13 cellular contexts compared by ENCODE assay signal in genomic region chr9:81822967-81823366, GRCh38.
"Had no signal": no experiment of that assay in that cellular context is flagged by ENCODE, and none has a peak within 500 bp of the region (broad histone marks: within the 10 kb centered on the region; RNA-seq: fewer than 3 reads in every experiment).

No MANE protein-coding gene starts in this region.

- H3K4me1 ChIP-seq: parathyroid adenoma, thyroid gland had no signal

- H3K9me3 Mint-ChIP-seq: activated naive CD4-positive, alpha-beta T cell treated with anti-CD3 and anti-CD28 coated beads, Interleukin-2, amount 50 U/mL, for 72 hours; activated T-cell treated with anti-CD3 and anti-CD28 coated beads, Interleukin-2, amount 50 U/mL, for 24 hours; neural crest cell had no signal

- H3K4me3 Mint-ChIP-seq: activated T-cell treated with anti-CD3 and anti-CD28 coated beads, Interleukin-2, amount 50 U/mL, for 24 hours; neural crest cell; T-helper 1 cell treated with Interleukin-12 subunit alpha and Interleukin-12 subunit beta and Interleukin-4 antibody, amounts not matched to agents 30 μg/mL and 1 μg/mL, for 36 hours had no signal

- H3K27ac Mint-ChIP-seq: activated naive CD4-positive, alpha-beta T cell treated with anti-CD3 and anti-CD28 coated beads, Interleukin-2, amount 50 U/mL, for 72 hours; activated T-cell treated with anti-CD3 and anti-CD28 coated beads, Interleukin-2, amount 50 U/mL, for 24 hours; T-helper 1 cell treated with Interleukin-12 subunit alpha and Interleukin-12 subunit beta and Interleukin-4 antibody, amounts not matched to agents 30 μg/mL and 1 μg/mL, for 36 hours had no signal

- H3K36me3 ChIP-seq: cardiac muscle cell, heart right ventricle, thyroid gland had no signal

- H3K36me3 Mint-ChIP-seq: activated naive CD4-positive, alpha-beta T cell treated with anti-CD3 and anti-CD28 coated beads, Interleukin-2, amount 50 U/mL, for 72 hours had no signal

- DNase-seq: activated effector memory CD4-positive, alpha-beta T cell treated with Interleukin-2 at 50 U/mL for 16 hours; activated T-cell treated with anti-CD3 and anti-CD28 coated beads, Interleukin-2, amount 50 U/mL, for 24 hours; heart right ventricle; kidney; right cardiac atrium; thyroid gland had no signal

- H3K27me3 ChIP-seq: thyroid gland had no signal

- H3K9me3 ChIP-seq: heart right ventricle, thyroid gland had no signal

- H3K27me3 Mint-ChIP-seq: activated T-cell treated with anti-CD3 and anti-CD28 coated beads, Interleukin-2, amount 50 U/mL, for 24 hours had no signal

- ATAC-seq: activated CD4-positive, CD25-positive, alpha-beta regulatory T cell treated with anti-CD3 and anti-CD28 coated beads, Interleukin-2, amount 50 U/mL, for 24 hours; activated naive CD4-positive, alpha-beta T cell treated with anti-CD3 and anti-CD28 coated beads, Interleukin-2, amount 50 U/mL, for 72 hours; heart right ventricle had no signal

- H3K4me3 ChIP-seq: cardiac muscle cell, heart right ventricle, smooth muscle cell, thyroid gland had no signal
